In genomic region chr18:58528011-58528367, GRCh38 we compare ENCODE assay signal across 24 cellular contexts.
DNase-seq lines count a peak whose midpoint lies in the region; ATAC-seq and TF ChIP-seq lines count a peak whose summit lies in the region.
"Had no signal": no experiment of that assay in that cellular context is flagged by ENCODE, and none has a peak within 500 bp of the region (broad histone marks: within the 10 kb centered on the region; RNA-seq: fewer than 3 reads in every experiment).

No MANE protein-coding gene starts in this region.

- H3K4me1 ChIP-seq in SK-N-SH (ENCODE audit: control insufficient read depth in 1 of 2, insufficient read depth in 2 of 2, low read depth in 1 of 2, low read length in 1 of 2) (no peaks in the 10 kb centered on the region; a peak in 1 of 4 replicates), transverse colon (peaks cover 12 to 38% (median 14%) of the 10 kb centered on the region in 4 donors)
- H3K4me1 ChIP-seq: SJSA1 had no signal

- H3K9ac ChIP-seq in SK-N-SH: no peak overlapping the region

- no peak for TF ChIP-seq EP300 in SK-N-SH (IDR thresholded peaks at IDR 0.05; ENCODE audit: borderline replicate concordance in 1 of 2, low read depth in 1 of 2, low read length in 1 of 2)
- no peak for TF ChIP-seq EP300 in transverse colon (IDR thresholded peaks at IDR 0.05; ENCODE audit: low read depth)

- DNase-seq in SK-N-SH (no peak), NCI-H82 treated with DMSO at 0.1 percent for 48 hours (lab: John Stamatoyannopoulos, UW; ENCODE audit: unreplicated experiment) (peak; percentile 14), fibroblast of pulmonary artery (ENCODE audit: low read depth) (peak; percentile 24), transverse colon (no peak), LoVo (ENCODE audit: low spot score) (no peak), KBM-7 (no peak)
- no peak for DNase-seq in activated naive CD8-positive, alpha-beta T cell treated with anti-CD3 and anti-CD28 coated beads for 36 hours
- DNase-seq: activated CD4-positive, alpha-beta T cell treated with anti-CD3 and anti-CD28 coated beads for 36 hours; activated T-cell treated with anti-CD3 and anti-CD28 coated beads, Interleukin-2, amount 50 U/mL, for 24 hours; DMS 273 treated with DMSO at 0.1 percent for 48 hours; mesendoderm; NCI-H1092 treated with DMSO at 0.1 percent for 48 hours; NCI-H510A; nucleus accumbens; stimulated activated CD4-positive, alpha-beta T cell treated with anti-CD3 and anti-CD28 coated beads, Interleukin-2, amount 100 ng/mL, for 48 hours had no signal

- H3K27ac ChIP-seq in SK-N-SH (ENCODE audit: low read depth in 2 of 2, low read length in 1 of 2) (peak overlapping the region in 1 of 2 experiments; percentile 36; a peak in 1 of 4 replicates), transverse colon (peak overlapping the region in 3 of 4 donors; percentile 55 to 81 (median 59))
- H3K27ac ChIP-seq: C4-2B, SJSA1 had no signal

- no peak overlapping the region for H3K4me3 Mint-ChIP-seq in activated naive CD8-positive, alpha-beta T cell treated with anti-CD3 and anti-CD28 coated beads for 36 hours
- H3K4me3 Mint-ChIP-seq: activated CD4-positive, alpha-beta T cell treated with anti-CD3 and anti-CD28 coated beads for 36 hours; activated T-cell treated with anti-CD3 and anti-CD28 coated beads, Interleukin-2, amount 50 U/mL, for 24 hours; dendritic cell treated with granulocyte-macrophage colony-stimulating factor and Interleukin-4, amounts not matched to agents 40 ng/mL and 50 ng/mL, for 4 days; stimulated activated memory B cell treated with anti-CD40 and anti-IgM and Interleukin-4, amounts not matched to agents 10 μg/mL and 1 μg/mL and 100 μg/mL, for 72 hours; T-helper 1 cell treated with Interleukin-12 subunit alpha and Interleukin-12 subunit beta and Interleukin-4 antibody, amounts not matched to agents 30 μg/mL and 1 μg/mL, for 36 hours had no signal

- H2AFZ ChIP-seq in SK-N-SH (ENCODE audit: low read depth): no peak overlapping the region

- no peak for TF ChIP-seq POLR2A in transverse colon (IDR thresholded peaks at IDR 0.05)

- in situ Hi-C loops in transverse colon (cut with MboI; ENCODE audit: low pct_ligation_motif_present in 1 of 4, low pct_unique_long_range_greater_than_20kb in 1 of 4, low sequenced_read_pairs in 3 of 4) (loop anchor here in 3 of 4 donors (10.0 to 25.0 kb wide), 4 partner anchors 91 to 534 kb away; partner anchors contain the start of gene MALT1 (in 1 of the 3)), KBM-7 (cut with MboI; ENCODE audit: low pct_unique_long_range_greater_than_20kb, low sequenced_read_pairs) (no loop called here)

- H3K27me3 ChIP-seq in SK-N-SH (ENCODE audit: insufficient read depth) (no peaks in the 10 kb centered on the region), transverse colon (no peaks in the 10 kb centered on the region)
- H3K27me3 ChIP-seq: cardiac muscle cell, SJSA1 had no signal

- H3K4me1 Mint-ChIP-seq in activated naive CD8-positive, alpha-beta T cell treated with anti-CD3 and anti-CD28 coated beads for 36 hours: peaks cover 23% of the 10 kb centered on the region

- no peak for TF ChIP-seq RAD21 in SK-N-SH (IDR thresholded peaks at IDR 0.05; ENCODE audit: low read length)

- ATAC-seq in SK-N-SH treated with all-trans-retinoic acid at 6 μM for 48 hours: no peak; the same call in 1 of the 3 replicates
- ATAC-seq: activated CD4-positive, alpha-beta T cell treated with anti-CD3 and anti-CD28 coated beads for 36 hours; left lobe of liver; stimulated activated memory B cell treated with anti-CD40 and anti-IgM and Interleukin-4, amounts not matched to agents 10 μg/mL and 1 μg/mL and 100 μg/mL, for 72 hours had no signal

- no peak overlapping the region for H3K4me3 ChIP-seq in SK-N-SH (ENCODE audit: low read depth in 2 of 2, low read length in 1 of 2)
- no peak overlapping the region for H3K4me3 ChIP-seq in fibroblast of pulmonary artery (replicated peaks; ENCODE audit: low read depth, low read length)
- H3K4me3 ChIP-seq in transverse colon: no peak overlapping the region
- H3K4me3 ChIP-seq: cardiac muscle cell, SJSA1, smooth muscle cell had no signal

- H4K20me1 ChIP-seq in SK-N-SH (ENCODE audit: insufficient read depth): no peaks in the 10 kb centered on the region

- intact Hi-C loops in transverse colon (cut with DNase I; ENCODE audit: low total_unique reads): loop anchor here (10.0 kb wide), 1 partner anchor 547 kb away; no protein-coding TSS in a partner anchor

- 65% methylated on average over 2 of the region's 2 CpGs for WGBS in SK-N-SH (ENCODE audit: low lambda C conversion rate)
- WGBS in transverse colon (ENCODE audit: low coverage in 1 of 2), 2 donors: 60 to 68% methylated on average over 1 to 2 of the region's 2 CpGs

- H3K79me2 ChIP-seq in SK-N-SH (ENCODE audit: insufficient read depth): no peaks in the 10 kb centered on the region

- no peak overlapping the region for H3K27ac Mint-ChIP-seq in activated naive CD8-positive, alpha-beta T cell treated with anti-CD3 and anti-CD28 coated beads for 36 hours
- H3K27ac Mint-ChIP-seq: activated CD4-positive, alpha-beta T cell treated with anti-CD3 and anti-CD28 coated beads for 36 hours; activated T-cell treated with anti-CD3 and anti-CD28 coated beads, Interleukin-2, amount 50 U/mL, for 24 hours; dendritic cell treated with granulocyte-macrophage colony-stimulating factor and Interleukin-4, amounts not matched to agents 40 ng/mL and 50 ng/mL, for 4 days; stimulated activated memory B cell treated with anti-CD40 and anti-IgM and Interleukin-4, amounts not matched to agents 10 μg/mL and 1 μg/mL and 100 μg/mL, for 72 hours; T-helper 1 cell treated with Interleukin-12 subunit alpha and Interleukin-12 subunit beta and Interleukin-4 antibody, amounts not matched to agents 30 μg/mL and 1 μg/mL, for 36 hours had no signal

- no peaks in the 10 kb centered on the region for H3K9me2 ChIP-seq in SK-N-SH

- no peaks in the 10 kb centered on the region for H3K36me3 Mint-ChIP-seq in activated naive CD8-positive, alpha-beta T cell treated with anti-CD3 and anti-CD28 coated beads for 36 hours
- H3K36me3 Mint-ChIP-seq: stimulated activated memory B cell treated with anti-CD40 and anti-IgM and Interleukin-4, amounts not matched to agents 10 μg/mL and 1 μg/mL and 100 μg/mL, for 72 hours had no signal

- no peaks in the 10 kb centered on the region for H3F3A ChIP-seq in SK-N-SH (replicated peaks; ENCODE audit: insufficient read depth)

- CTCF ChIA-PET in SK-N-SH (lab: Yijun Ruan, JAX): interaction anchor here (1.0 to 4.8 kb wide), 6 partner anchors 12 to 253 kb away, joined by 3 to 162 read pairs (median 4); no protein-coding TSS in a partner anchor

- no peak for TF ChIP-seq CTCF in SK-N-SH (IDR thresholded peaks at IDR 0.05)
- no peak for TF ChIP-seq CTCF in fibroblast of pulmonary artery (IDR thresholded peaks at IDR 0.05; ENCODE audit: low read length, missing control alignments)
- no peak for TF ChIP-seq CTCF in transverse colon (IDR thresholded peaks at IDR 0.05)

- H3K9me3 ChIP-seq in SK-N-SH: no peaks in the 10 kb centered on the region
- no peaks in the 10 kb centered on the region for H3K9me3 ChIP-seq in transverse colon
- H3K9me3 ChIP-seq: SJSA1 had no signal

- H3K36me3 ChIP-seq in SK-N-SH (replicated peaks in 1 of 2; ENCODE audit: control insufficient read depth in 1 of 2, insufficient read depth in 2 of 2, low read length in 1 of 2): no peaks in the 10 kb centered on the region
- H3K36me3 ChIP-seq in transverse colon: no peaks in the 10 kb centered on the region

- POLR2A ChIA-PET in SK-N-SH (lab: Yijun Ruan, JAX): no interaction called here

- H3K27me3 Mint-ChIP-seq in activated naive CD8-positive, alpha-beta T cell treated with anti-CD3 and anti-CD28 coated beads for 36 hours: peaks cover 20% of the 10 kb centered on the region
- H3K27me3 Mint-ChIP-seq: stimulated activated memory B cell treated with anti-CD40 and anti-IgM and Interleukin-4, amounts not matched to agents 10 μg/mL and 1 μg/mL and 100 μg/mL, for 72 hours had no signal

- H3K4me2 ChIP-seq in SK-N-SH: no peak overlapping the region
- H3K4me2 ChIP-seq: smooth muscle cell had no signal

- H3K9me3 Mint-ChIP-seq in activated naive CD8-positive, alpha-beta T cell treated with anti-CD3 and anti-CD28 coated beads for 36 hours: no peaks in the 10 kb centered on the region
- H3K9me3 Mint-ChIP-seq: activated T-cell treated with anti-CD3 and anti-CD28 coated beads, Interleukin-2, amount 50 U/mL, for 24 hours; dendritic cell treated with granulocyte-macrophage colony-stimulating factor and Interleukin-4, amounts not matched to agents 40 ng/mL and 50 ng/mL, for 4 days; stimulated activated memory B cell treated with anti-CD40 and anti-IgM and Interleukin-4, amounts not matched to agents 10 μg/mL and 1 μg/mL and 100 μg/mL, for 72 hours; T-helper 1 cell treated with Interleukin-12 subunit alpha and Interleukin-12 subunit beta and Interleukin-4 antibody, amounts not matched to agents 30 μg/mL and 1 μg/mL, for 36 hours had no signal

TF ChIP-seq in SK-N-SH treated with all-trans-retinoic acid at 6 μM for 48 hours, 23 proteins besides CTCF, POLR2A, EP300 and RAD21 (continues in another document):
- TF ChIP-seq OSR1 (CRISPR knock-in tag; IDR thresholded peaks at IDR 0.05) (no peak), CSDC2 (CRISPR knock-in tag; IDR thresholded peaks at IDR 0.05) (no peak), TCF4 (CRISPR knock-in tag; IDR thresholded peaks at IDR 0.05; ENCODE audit: borderline replicate concordance) (no peak), ZNF70 (CRISPR knock-in tag; IDR thresholded peaks at IDR 0.05) (no peak), GLIS3 (CRISPR knock-in tag; IDR thresholded peaks at IDR 0.05) (no peak)

TF ChIP-seq in SK-N-SH, 30 proteins besides CTCF, POLR2A, EP300 and RAD21 (continues in another document):
- TF ChIP-seq MXI1 (IDR thresholded peaks at IDR 0.05; ENCODE audit: low read depth, low read length) (no peak), SMC3 (IDR thresholded peaks at IDR 0.05; ENCODE audit: low read depth, low read length) (no peak), TAF1 (IDR thresholded peaks at IDR 0.05; ENCODE audit: borderline replicate concordance, low read depth, low read length) (no peak), RXRA (IDR thresholded peaks at IDR 0.05; ENCODE audit: borderline replicate concordance, low read depth) (no peak), FOSL2 (IDR thresholded peaks at IDR 0.05; ENCODE audit: borderline replicate concordance, low read depth) (no peak), GABPA (IDR thresholded peaks at IDR 0.05; ENCODE audit: low read depth) (no peak)

Comparison
In these comparisons a context has a peak if more than half of its experiments do, and no peak if none do; other contexts are left out.
1. DNase-seq: peak in NCI-H82 treated with DMSO at 0.1 percent for 48 hours (single experiment) and fibroblast of pulmonary artery (single experiment); none in SK-N-SH (single experiment), transverse colon (single experiment), LoVo (single experiment), KBM-7 (single experiment) and activated naive CD8-positive, alpha-beta T cell treated with anti-CD3 and anti-CD28 coated beads for 36 hours (single experiment).